ENCODE assay signal across 16 cellular contexts in the genomic region with DNA sequence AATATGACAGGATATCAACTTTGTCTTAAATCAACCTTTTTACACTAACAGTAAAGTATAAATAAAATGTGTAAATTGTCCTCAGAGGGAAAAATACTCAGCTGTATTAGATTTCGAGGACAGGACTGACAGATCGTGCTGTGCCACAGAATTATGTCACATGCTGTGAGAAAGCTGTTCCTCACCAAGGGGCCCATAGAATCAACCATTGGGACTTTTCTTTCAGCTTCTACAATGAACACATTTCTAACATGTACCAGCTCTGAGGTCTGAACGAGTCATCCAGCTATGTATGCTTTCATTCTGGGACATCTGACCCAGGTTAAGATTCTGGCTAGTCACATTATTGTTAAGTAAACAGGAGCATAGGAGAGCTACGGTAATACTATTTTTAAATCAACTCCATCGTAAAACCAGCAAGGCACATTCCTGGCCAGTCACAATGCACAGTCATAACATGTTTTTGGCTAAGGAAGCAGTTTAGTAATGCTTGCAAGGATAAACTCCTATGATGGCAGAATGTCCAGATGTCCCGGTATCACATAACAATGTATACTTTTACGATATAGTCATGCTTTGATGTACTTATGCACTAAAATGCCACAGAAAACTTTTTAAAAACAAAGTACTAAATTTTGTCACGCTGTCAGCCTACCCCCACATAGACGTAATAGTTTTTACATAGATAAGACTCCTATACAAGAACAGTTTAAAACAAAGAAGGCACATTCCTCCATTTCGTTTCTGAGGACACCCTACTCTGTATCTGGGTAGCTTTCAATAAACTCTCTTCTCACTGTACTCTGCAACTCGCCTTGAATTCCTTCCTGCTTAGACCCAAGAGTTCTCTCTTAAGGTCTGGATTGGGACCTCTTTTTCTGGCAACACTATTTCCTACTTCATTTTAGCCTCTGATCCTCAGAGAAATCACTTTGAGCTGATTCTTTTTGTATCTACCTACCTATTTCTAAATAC. TPM values are rescaled to one million over a fixed set of nuclear protein-coding genes. Genes with fewer than 3 reads are reported as not detected.
A peak's percentile ranks its signal among the peaks of the same experiment; 100 is the strongest.
DNase-seq lines count a peak whose midpoint lies in the region; FAIRE-seq and TF ChIP-seq lines count a peak whose summit lies in the region.
"Had no signal": no experiment of that assay in that cellular context is flagged by ENCODE, and none has a peak within 500 bp of the region (broad histone marks: within the 10 kb centered on the region; RNA-seq: fewer than 3 reads in every experiment).

No MANE protein-coding gene starts in this region.

- H3K4me2 ChIP-seq in GM23248 (ENCODE audit: unreplicated experiment) (peak overlapping the region; percentile 79), astrocyte (ENCODE audit: low read length) (peak overlapping the region; percentile 78), hepatocyte (peak overlapping the region; percentile 54)

- peaks cover 23% of the 10 kb centered on the region for H3K4me1 Mint-ChIP-seq in astrocyte (ENCODE audit: low read depth, unreplicated experiment)

- no peak overlapping the region for H3K4me3 Mint-ChIP-seq in astrocyte (ENCODE audit: unreplicated experiment)

- FAIRE-seq in astrocyte (lab: Jason Lieb, UNC) (peak; percentile 94), GM19239 (lab: Jason Lieb, UNC) (no peak)
- FAIRE-seq: GM18507, K562 had no signal

- peaks cover 23% of the 10 kb centered on the region for H3F3A ChIP-seq in GM23248 (ENCODE audit: insufficient read depth)

- H2AFZ ChIP-seq in GM23248 (peak overlapping the region; percentile 44; the same call in 1 of the 2 replicates), astrocyte (ENCODE audit: low read depth, low read length) (no peak overlapping the region), hepatocyte (no peak overlapping the region)

- H3K4me3 ChIP-seq in GM23248 = peak overlapping the region; percentile 53
- H3K4me3 ChIP-seq in astrocyte (ENCODE audit: insufficient read depth, low read depth, low read length) = peak overlapping the region; percentile 12
- no peak overlapping the region for H3K4me3 ChIP-seq in hepatocyte
- H3K4me3 ChIP-seq: K562, mucosa of descending colon had no signal

- peaks cover 29% of the 10 kb centered on the region for H3K4me1 ChIP-seq in GM23248 (ENCODE audit: insufficient read depth)
- H3K4me1 ChIP-seq in astrocyte (ENCODE audit: insufficient read depth, low read length) = peaks cover 13% of the 10 kb centered on the region
- H3K4me1 ChIP-seq in hepatocyte (ENCODE audit: insufficient read depth) = peaks cover 14% of the 10 kb centered on the region

- no peaks in the 10 kb centered on the region for H3K9me3 Mint-ChIP-seq in astrocyte (ENCODE audit: unreplicated experiment)

- H3K79me2 ChIP-seq in GM23248 (ENCODE audit: insufficient read depth) (no peaks in the 10 kb centered on the region), astrocyte (ENCODE audit: insufficient read depth, low read length) (no peaks in the 10 kb centered on the region), hepatocyte (no peaks in the 10 kb centered on the region)

- no peaks in the 10 kb centered on the region for H3K27me3 Mint-ChIP-seq in astrocyte (ENCODE audit: low read depth, unreplicated experiment)

- in situ Hi-C loops in GM23248 (cut with MboI) = no loop called here

- H3K9me3 ChIP-seq in GM23248 (ENCODE audit: low read depth) (no peaks in the 10 kb centered on the region), astrocyte (ENCODE audit: insufficient read depth, low read depth, low read length) (no peaks in the 10 kb centered on the region), hepatocyte (ENCODE audit: low read depth) (no peaks in the 10 kb centered on the region)
- H3K9me3 ChIP-seq: mucosa of descending colon had no signal

- no peaks in the 10 kb centered on the region for H3K36me3 Mint-ChIP-seq in astrocyte (ENCODE audit: low read depth, unreplicated experiment)

- no peaks in the 10 kb centered on the region for H4K20me1 ChIP-seq in GM23248 (ENCODE audit: insufficient read depth)
- H4K20me1 ChIP-seq in astrocyte (ENCODE audit: insufficient read depth, low read length) = no peaks in the 10 kb centered on the region
- H4K20me1 ChIP-seq in hepatocyte (ENCODE audit: insufficient read depth, poor library complexity, severe bottlenecking) = no peaks in the 10 kb centered on the region

- H3K36me3 ChIP-seq in GM23248 (ENCODE audit: low read depth) (no peaks in the 10 kb centered on the region), astrocyte (ENCODE audit: insufficient read depth, low read length) (no peaks in the 10 kb centered on the region), hepatocyte (replicated peaks; ENCODE audit: insufficient read depth, low read depth) (no peaks in the 10 kb centered on the region)

- TF ChIP-seq CTCF in astrocyte (IDR thresholded peaks at IDR 0.05; ENCODE audit: insufficient read depth, low read depth, low read length) (no peak), hepatocyte (IDR thresholded peaks at IDR 0.05; ENCODE audit: poor library complexity) (no peak)

- DNase-seq in GM23248 = peak; percentile 93
- DNase-seq in astrocyte (ENCODE audit: low read depth) = peak; percentile 89
- peak; percentile 11 for DNase-seq in hepatocyte (ENCODE audit: low spot score)
- DNase-seq in smooth muscle cell of the brain vasculature (ENCODE audit: low read depth, low spot score) = peak; percentile 67
- no peak for DNase-seq in SKM-1 (lab: John Stamatoyannopoulos, UW; ENCODE audit: unreplicated experiment)
- no peak for DNase-seq in ureter (ENCODE audit: low spot score)
- DNase-seq in GM19239 (ENCODE audit: insufficient read length, low spot score) = no peak
- no peak for DNase-seq in stimulated activated CD4-positive, alpha-beta T cell treated with anti-CD3 and anti-CD28 coated beads, Interleukin-1b, Interleukin-23, amount 100 ng/mL, for 48 hours
- DNase-seq: activated T-cell treated with anti-CD3 and anti-CD28 coated beads, Interleukin-2, amount 50 U/mL, for 1 hour; cerebellar nuclear complex; hypothalamus; mucosa of descending colon; stimulated activated CD4-positive, alpha-beta T cell treated with anti-CD3 and anti-CD28 coated beads, Interleukin-15, amount 100 ng/mL, for 24 hours; stimulated activated naive CD4-positive, alpha-beta T cell had no signal

- H3K9ac ChIP-seq in GM23248 (peak overlapping the region; percentile 45), astrocyte (ENCODE audit: low read length) (peak overlapping the region; percentile 28)

- H3K9me2 ChIP-seq in GM23248 (ENCODE audit: insufficient read depth) (no peaks in the 10 kb centered on the region), hepatocyte (replicated peaks; ENCODE audit: insufficient read depth) (no peaks in the 10 kb centered on the region)

- peak overlapping the region; percentile 67 for H3K27ac Mint-ChIP-seq in astrocyte (ENCODE audit: unreplicated experiment)

- 16 to 18% methylated on average over 11 of the region's 11 CpGs for WGBS in GM23248 (ENCODE audit: low coverage in 1 of 2, low lambda C conversion rate in 2 of 2, missing lambda C conversion rate in 2 of 2), 2 experiments
- 36% methylated on average over 11 of the region's 11 CpGs for WGBS in hepatocyte (ENCODE audit: low lambda C conversion rate, missing lambda C conversion rate)

- H3K27me3 ChIP-seq in GM23248 (replicated peaks; ENCODE audit: insufficient read depth) (no peaks in the 10 kb centered on the region), astrocyte (ENCODE audit: insufficient read depth, low read length) (no peaks in the 10 kb centered on the region), hepatocyte (no peaks in the 10 kb centered on the region)

- H3K27ac ChIP-seq in GM23248 = peak overlapping the region; percentile 79
- H3K27ac ChIP-seq in astrocyte (ENCODE audit: low read depth, low read length) = peak overlapping the region; percentile 73
- H3K27ac ChIP-seq in hepatocyte = peak overlapping the region; percentile 70

RNA-seq across cellular contexts. Expression of a gene that starts 27.4 kb away (rescaled TPM):
- 1.3 and 2.1 TPM in 2 replicates for total RNA-seq in GM23248 (2014; rRNA removed; shearing (Covaris generic))
- polyA plus RNA-seq in GM23248 (2016; fragmentation: Nextera tagmentation; extraction: Ambion mirVana) = 1.3 and 2.4 TPM in 2 replicates
- 0.93 and 0.94 TPM in 2 replicates for total RNA-seq in astrocyte
- total RNA-seq in hepatocyte = 3.3 and 5.0 TPM in 2 replicates
- polyA plus RNA-seq in hepatocyte = 1.4 and 3.4 TPM in 2 replicates
- 4.3 TPM for total RNA-seq in ureter

RNA-seq across cellular contexts. Expression of a gene that starts 27.5 kb away (rescaled TPM):
- total RNA-seq in GM23248 (2014; rRNA removed; shearing (Covaris generic)) = not detected in 2 replicates
- 0.13 TPM in 1 of 2 replicates, not detected in the other for polyA plus RNA-seq in GM23248 (2016; fragmentation: Nextera tagmentation; extraction: Ambion mirVana)
- total RNA-seq in astrocyte = not detected in 2 replicates
- 0.24 and 0.40 TPM in 2 replicates for total RNA-seq in hepatocyte
- not detected in 2 replicates for polyA plus RNA-seq in hepatocyte
- total RNA-seq in ureter = 0.57 TPM

Comparison
In these comparisons a context has a peak if more than half of its experiments do, and no peak if none do; other contexts are left out.
1. DNase-seq: peak in GM23248 (single experiment), astrocyte (single experiment), hepatocyte (single experiment) and smooth muscle cell of the brain vasculature (single experiment); none in SKM-1 (single experiment), ureter (single experiment), GM19239 (single experiment) and stimulated activated CD4-positive, alpha-beta T cell treated with anti-CD3 and anti-CD28 coated beads, Interleukin-1b, Interleukin-23, amount 100 ng/mL, for 48 hours (single experiment).
2. Peak in every context shown above with its lines, with median percentiles within 50 percentile points of each other: H3K27ac ChIP-seq and H3K4me2 ChIP-seq.